ENCODE assay signal across 8 cellular contexts in genomic region chrX:49754238-49754857, GRCh38. TPM values are rescaled to one million over a fixed set of nuclear protein-coding genes. Genes with fewer than 3 reads are reported as not detected.
DNase-seq lines count a peak whose midpoint lies in the region; ATAC-seq and TF ChIP-seq lines count a peak whose summit lies in the region.

No MANE protein-coding gene starts in this region.

- H3K27me3 ChIP-seq in ascending aorta, result no peaks in the 10 kb centered on the region

- no peaks in the 10 kb centered on the region for H3K9me3 ChIP-seq in ascending aorta

- H3K9me3 Mint-ChIP-seq in immature natural killer cell, result no peaks in the 10 kb centered on the region

- no peak overlapping the region for H3K27ac ChIP-seq in ascending aorta

- peak in 2 of 3 experiments; percentile 32 for TF ChIP-seq CTCF in ascending aorta (IDR thresholded peaks at IDR 0.05)

- no peaks in the 10 kb centered on the region for H3K4me1 Mint-ChIP-seq in immature natural killer cell

- H3K4me1 ChIP-seq in ascending aorta, result no peaks in the 10 kb centered on the region

- no peak overlapping the region for H3K27ac Mint-ChIP-seq in immature natural killer cell

- H3K36me3 Mint-ChIP-seq in immature natural killer cell, result no peaks in the 10 kb centered on the region

- no peaks in the 10 kb centered on the region for H3K36me3 ChIP-seq in ascending aorta

- ATAC-seq in GM18520 (IDR thresholded peaks at IDR 0.05; ENCODE audit: unreplicated experiment), result no peak

- DNase-seq in NK-92 treated with Interleukin-12 subunit alpha and Interleukin-12 subunit beta, amount 100 ng/mL, for 24 hours (lab: John Stamatoyannopoulos, UW), result peak; percentile 2
- no peak for DNase-seq in NK-92 (lab: John Stamatoyannopoulos, UW; ENCODE audit: unreplicated experiment)
- peak; percentile 32 for DNase-seq in HuH-7 (ENCODE audit: low spot score)
- peak; percentile 37 for DNase-seq in SW480 (ENCODE audit: low spot score)
- no peak for DNase-seq in ascending aorta (ENCODE audit: low spot score in 2 of 2)
- peak; percentile 2 to 15 (median 6) for DNase-seq in immature natural killer cell
- DNase-seq in stimulated activated CD4-positive, alpha-beta T cell treated with anti-CD3 and anti-CD28 coated beads, Interleukin-2, amount 100 ng/mL, for 48 hours, result peak; percentile 15 to 31

- H3K4me3 Mint-ChIP-seq in immature natural killer cell, result no peak overlapping the region

- intact Hi-C loops in ascending aorta (cut with DNase I), result no loop called here

- no peak overlapping the region for H3K4me3 ChIP-seq in ascending aorta

- peaks cover 3 to 5% (median 4%) of the 10 kb centered on the region in 3 donors for H3K27me3 Mint-ChIP-seq in immature natural killer cell (ENCODE audit: low read depth in 3 of 3)

RNA-seq across cellular contexts. Expression of gene PAGE1, which starts 58.6 kb away (rescaled TPM):
- not detected for total RNA-seq in ascending aorta
- polyA plus RNA-seq in immature natural killer cell, result not detected

Comparison
In these comparisons a context has a peak if more than half of its experiments do, and no peak if none do; other contexts are left out.
1. DNase-seq: peak in NK-92 treated with Interleukin-12 subunit alpha and Interleukin-12 subunit beta, amount 100 ng/mL, for 24 hours (single experiment), HuH-7 (single experiment), SW480 (single experiment), immature natural killer cell (3 of 3) and stimulated activated CD4-positive, alpha-beta T cell treated with anti-CD3 and anti-CD28 coated beads, Interleukin-2, amount 100 ng/mL, for 48 hours (2 of 2); none in NK-92 (single experiment) and ascending aorta (0 of 2).